In the genomic region with DNA sequence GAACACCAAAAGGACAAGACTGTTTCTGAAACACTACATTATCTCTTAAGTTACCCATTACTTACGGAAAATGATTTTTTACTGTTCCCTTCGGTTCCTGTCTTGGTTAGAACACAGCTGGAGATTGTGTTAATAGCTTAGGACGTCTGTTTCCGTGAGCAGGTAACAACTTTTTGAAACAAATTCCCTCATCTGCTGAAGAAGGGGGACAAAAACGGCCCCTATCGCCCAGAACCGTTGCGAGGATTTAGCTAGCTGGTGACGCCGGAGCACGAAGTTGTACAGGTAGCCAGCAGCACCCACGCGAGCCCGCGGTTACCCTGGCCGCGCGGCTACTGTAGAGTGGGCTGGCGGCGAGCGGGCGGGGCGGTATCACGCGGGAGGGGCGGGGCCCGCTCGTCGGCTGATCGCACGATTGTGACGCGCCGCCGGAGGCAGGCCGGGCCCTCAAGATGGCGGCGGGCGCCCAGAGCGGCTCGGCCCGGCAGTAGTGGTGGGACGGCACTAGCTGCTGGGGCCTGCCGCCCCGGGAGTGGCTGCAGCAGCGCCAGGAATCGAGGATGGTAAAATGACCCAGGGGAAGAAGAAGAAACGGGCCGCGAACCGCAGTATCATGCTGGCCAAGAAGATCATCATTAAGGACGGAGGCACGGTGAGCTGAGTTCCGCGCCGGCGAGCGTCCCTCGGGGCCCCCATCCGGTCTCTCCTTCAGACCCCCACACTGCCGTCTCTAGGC, we compare ENCODE assay signal across 1 cellular context.
TF ChIP-seq lines count a peak whose summit lies in the region.

No MANE protein-coding gene starts in this region.

TF ChIP-seq in HEK293, 187 proteins besides CTCF, POLR2A, EP300 and RAD21 (continued from another document and continues in another):
- TF ChIP-seq ZNF140 (tag by site-specific recombination; IDR thresholded peaks at IDR 0.05) (no peak), ZBTB17 (tag by site-specific recombination; IDR thresholded peaks at IDR 0.05) (peak; percentile 60), SALL2 (tag by site-specific recombination; IDR thresholded peaks at IDR 0.05; ENCODE audit: borderline replicate concordance) (no peak), HOXA7 (CRISPR knock-in tag; IDR thresholded peaks at IDR 0.05; ENCODE audit: borderline replicate concordance) (no peak), ZNF133 (tag by site-specific recombination; IDR thresholded peaks at IDR 0.05) (no peak), KLF8 (tag by site-specific recombination; IDR thresholded peaks at IDR 0.05) (peak; percentile 83), ZNF16 (tag by site-specific recombination; IDR thresholded peaks at IDR 0.05; ENCODE audit: low read depth) (no peak), OVOL3 (tag by site-specific recombination; IDR thresholded peaks at IDR 0.05) (no peak), ZNF169 (tag by site-specific recombination; IDR thresholded peaks at IDR 0.05) (no peak), ZFHX2 (tag by site-specific recombination; conservative IDR thresholded peaks at IDR 0.05) (peak; percentile 79), GLI2 (tag by site-specific recombination; IDR thresholded peaks at IDR 0.05; ENCODE audit: borderline replicate concordance, low read depth) (no peak), GFI1B (tag by site-specific recombination; IDR thresholded peaks at IDR 0.05) (no peak), ZBTB1 (tag by site-specific recombination; IDR thresholded peaks at IDR 0.05) (no peak), ZNF324 (tag by site-specific recombination; IDR thresholded peaks at IDR 0.05) (peak; percentile 70; the same call in 1 of the 2 replicates), ZNF354C (tag by site-specific recombination; IDR thresholded peaks at IDR 0.05; ENCODE audit: borderline replicate concordance, low read depth) (no peak), YY1 (tag by site-specific recombination; IDR thresholded peaks at IDR 0.05) (peak; percentile 92), SP2 (tag by site-specific recombination; IDR thresholded peaks at IDR 0.05) (peak; percentile 30), ZFP37 (tag by site-specific recombination; IDR thresholded peaks at IDR 0.05) (peak; percentile 92), SETDB1 (IDR thresholded peaks at IDR 0.05; ENCODE audit: insufficient read length, low read length) (no peak), ZSCAN16 (tag by site-specific recombination; IDR thresholded peaks at IDR 0.05) (no peak), ZXDB (tag by site-specific recombination; IDR thresholded peaks at IDR 0.05) (peak; percentile 83), ZNF571 (tag by site-specific recombination; IDR thresholded peaks at IDR 0.05) (no peak), ZNF776 (tag by site-specific recombination; IDR thresholded peaks at IDR 0.05; ENCODE audit: borderline replicate concordance) (no peak), ZNF341 (tag by site-specific recombination; IDR thresholded peaks at IDR 0.05; ENCODE audit: low read depth) (no peak; the same call in 1 of the 2 replicates), KLF7 (tag by site-specific recombination; IDR thresholded peaks at IDR 0.05; ENCODE audit: borderline replicate concordance) (no peak), ZNF473 (tag by site-specific recombination; IDR thresholded peaks at IDR 0.05) (no peak), ZNF416 (tag by site-specific recombination; IDR thresholded peaks at IDR 0.05) (no peak)
- TF ChIP-seq, protein P1, sequence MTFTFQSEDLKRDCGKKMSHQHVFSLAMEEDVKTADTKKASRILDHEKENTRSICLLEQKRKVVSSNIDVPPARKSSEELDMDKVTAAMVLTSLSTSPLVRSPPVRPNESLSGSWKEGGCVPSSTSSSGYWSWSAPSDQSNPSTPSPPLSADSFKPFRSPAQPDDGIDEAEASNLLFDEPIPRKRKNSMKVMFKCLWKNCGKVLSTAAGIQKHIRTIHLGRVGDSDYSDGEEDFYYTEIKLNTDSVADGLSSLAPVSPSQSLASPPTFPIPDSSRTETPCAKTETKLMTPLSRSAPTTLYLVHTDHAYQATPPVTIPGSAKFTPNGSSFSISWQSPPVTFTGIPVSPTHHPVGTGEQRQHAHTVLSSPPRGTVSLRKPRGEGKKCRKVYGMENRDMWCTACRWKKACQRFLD (tag by site-specific recombination; IDR thresholded peaks at IDR 0.05), result no peak
- TF ChIP-seq, protein P2, sequence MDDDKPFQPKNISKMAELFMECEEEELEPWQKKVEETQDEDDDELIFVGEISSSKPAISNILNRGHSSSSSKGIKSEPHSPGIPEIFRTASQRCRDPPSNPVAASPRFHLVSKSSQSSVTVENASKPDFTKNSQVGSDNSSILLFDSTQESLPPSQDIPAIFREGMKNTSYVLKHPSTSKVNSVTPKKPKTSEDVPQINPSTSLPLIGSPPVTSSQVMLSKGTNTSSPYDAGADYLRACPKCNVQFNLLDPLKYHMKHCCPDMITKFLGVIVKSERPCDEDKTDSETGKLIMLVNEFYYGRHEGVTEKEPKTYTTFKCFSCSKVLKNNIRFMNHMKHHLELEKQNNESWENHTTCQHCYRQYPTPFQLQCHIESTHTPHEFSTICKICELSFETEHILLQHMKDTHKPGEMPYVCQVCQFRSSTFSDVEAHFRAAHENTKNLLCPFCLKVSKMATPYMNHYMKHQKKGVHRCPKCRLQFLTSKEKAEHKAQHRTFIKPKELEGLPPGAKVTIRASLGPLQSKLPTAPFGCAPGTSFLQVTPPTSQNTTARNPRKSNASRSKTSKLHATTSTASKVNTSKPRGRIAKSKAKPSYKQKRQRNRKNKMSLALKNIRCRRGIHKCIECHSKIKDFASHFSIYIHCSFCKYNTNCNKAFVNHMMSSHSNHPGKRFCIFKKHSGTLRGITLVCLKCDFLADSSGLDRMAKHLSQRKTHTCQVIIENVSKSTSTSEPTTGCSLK (tag by site-specific recombination; IDR thresholded peaks at IDR 0.05), result no peak
- TF ChIP-seq, protein P3, sequence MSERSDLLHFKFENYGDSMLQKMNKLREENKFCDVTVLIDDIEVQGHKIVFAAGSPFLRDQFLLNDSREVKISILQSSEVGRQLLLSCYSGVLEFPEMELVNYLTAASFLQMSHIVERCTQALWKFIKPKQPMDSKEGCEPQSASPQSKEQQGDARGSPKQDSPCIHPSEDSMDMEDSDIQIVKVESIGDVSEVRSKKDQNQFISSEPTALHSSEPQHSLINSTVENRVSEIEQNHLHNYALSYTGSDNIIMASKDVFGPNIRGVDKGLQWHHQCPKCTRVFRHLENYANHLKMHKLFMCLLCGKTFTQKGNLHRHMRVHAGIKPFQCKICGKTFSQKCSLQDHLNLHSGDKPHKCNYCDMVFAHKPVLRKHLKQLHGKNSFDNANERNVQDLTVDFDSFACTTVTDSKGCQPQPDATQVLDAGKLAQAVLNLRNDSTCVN (tag by site-specific recombination; optimal IDR thresholded peaks at IDR 0.05), result peak; percentile 87
- TF ChIP-seq, protein P4, sequence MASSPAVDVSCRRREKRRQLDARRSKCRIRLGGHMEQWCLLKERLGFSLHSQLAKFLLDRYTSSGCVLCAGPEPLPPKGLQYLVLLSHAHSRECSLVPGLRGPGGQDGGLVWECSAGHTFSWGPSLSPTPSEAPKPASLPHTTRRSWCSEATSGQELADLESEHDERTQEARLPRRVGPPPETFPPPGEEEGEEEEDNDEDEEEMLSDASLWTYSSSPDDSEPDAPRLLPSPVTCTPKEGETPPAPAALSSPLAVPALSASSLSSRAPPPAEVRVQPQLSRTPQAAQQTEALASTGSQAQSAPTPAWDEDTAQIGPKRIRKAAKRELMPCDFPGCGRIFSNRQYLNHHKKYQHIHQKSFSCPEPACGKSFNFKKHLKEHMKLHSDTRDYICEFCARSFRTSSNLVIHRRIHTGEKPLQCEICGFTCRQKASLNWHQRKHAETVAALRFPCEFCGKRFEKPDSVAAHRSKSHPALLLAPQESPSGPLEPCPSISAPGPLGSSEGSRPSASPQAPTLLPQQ (tag by site-specific recombination; IDR thresholded peaks at IDR 0.05), result peak; percentile 77; the same call in 1 of the 2 replicates
- TF ChIP-seq, protein P5, sequence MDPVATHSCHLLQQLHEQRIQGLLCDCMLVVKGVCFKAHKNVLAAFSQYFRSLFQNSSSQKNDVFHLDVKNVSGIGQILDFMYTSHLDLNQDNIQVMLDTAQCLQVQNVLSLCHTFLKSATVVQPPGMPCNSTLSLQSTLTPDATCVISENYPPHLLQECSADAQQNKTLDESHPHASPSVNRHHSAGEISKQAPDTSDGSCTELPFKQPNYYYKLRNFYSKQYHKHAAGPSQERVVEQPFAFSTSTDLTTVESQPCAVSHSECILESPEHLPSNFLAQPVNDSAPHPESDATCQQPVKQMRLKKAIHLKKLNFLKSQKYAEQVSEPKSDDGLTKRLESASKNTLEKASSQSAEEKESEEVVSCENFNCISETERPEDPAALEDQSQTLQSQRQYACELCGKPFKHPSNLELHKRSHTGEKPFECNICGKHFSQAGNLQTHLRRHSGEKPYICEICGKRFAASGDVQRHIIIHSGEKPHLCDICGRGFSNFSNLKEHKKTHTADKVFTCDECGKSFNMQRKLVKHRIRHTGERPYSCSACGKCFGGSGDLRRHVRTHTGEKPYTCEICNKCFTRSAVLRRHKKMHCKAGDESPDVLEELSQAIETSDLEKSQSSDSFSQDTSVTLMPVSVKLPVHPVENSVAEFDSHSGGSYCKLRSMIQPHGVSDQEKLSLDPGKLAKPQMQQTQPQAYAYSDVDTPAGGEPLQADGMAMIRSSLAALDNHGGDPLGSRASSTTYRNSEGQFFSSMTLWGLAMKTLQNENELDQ (tag by site-specific recombination; IDR thresholded peaks at IDR 0.05; ENCODE audit: low read depth), result no peak
- TF ChIP-seq, protein P6, sequence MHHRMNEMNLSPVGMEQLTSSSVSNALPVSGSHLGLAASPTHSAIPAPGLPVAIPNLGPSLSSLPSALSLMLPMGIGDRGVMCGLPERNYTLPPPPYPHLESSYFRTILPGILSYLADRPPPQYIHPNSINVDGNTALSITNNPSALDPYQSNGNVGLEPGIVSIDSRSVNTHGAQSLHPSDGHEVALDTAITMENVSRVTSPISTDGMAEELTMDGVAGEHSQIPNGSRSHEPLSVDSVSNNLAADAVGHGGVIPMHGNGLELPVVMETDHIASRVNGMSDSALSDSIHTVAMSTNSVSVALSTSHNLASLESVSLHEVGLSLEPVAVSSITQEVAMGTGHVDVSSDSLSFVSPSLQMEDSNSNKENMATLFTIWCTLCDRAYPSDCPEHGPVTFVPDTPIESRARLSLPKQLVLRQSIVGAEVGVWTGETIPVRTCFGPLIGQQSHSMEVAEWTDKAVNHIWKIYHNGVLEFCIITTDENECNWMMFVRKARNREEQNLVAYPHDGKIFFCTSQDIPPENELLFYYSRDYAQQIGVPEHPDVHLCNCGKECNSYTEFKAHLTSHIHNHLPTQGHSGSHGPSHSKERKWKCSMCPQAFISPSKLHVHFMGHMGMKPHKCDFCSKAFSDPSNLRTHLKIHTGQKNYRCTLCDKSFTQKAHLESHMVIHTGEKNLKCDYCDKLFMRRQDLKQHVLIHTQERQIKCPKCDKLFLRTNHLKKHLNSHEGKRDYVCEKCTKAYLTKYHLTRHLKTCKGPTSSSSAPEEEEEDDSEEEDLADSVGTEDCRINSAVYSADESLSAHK (tag by site-specific recombination; IDR thresholded peaks at IDR 0.05), result 0 out of 2 replicates have a peak, but pooled peaks have one; percentile 32
- TF ChIP-seq, protein P7, sequence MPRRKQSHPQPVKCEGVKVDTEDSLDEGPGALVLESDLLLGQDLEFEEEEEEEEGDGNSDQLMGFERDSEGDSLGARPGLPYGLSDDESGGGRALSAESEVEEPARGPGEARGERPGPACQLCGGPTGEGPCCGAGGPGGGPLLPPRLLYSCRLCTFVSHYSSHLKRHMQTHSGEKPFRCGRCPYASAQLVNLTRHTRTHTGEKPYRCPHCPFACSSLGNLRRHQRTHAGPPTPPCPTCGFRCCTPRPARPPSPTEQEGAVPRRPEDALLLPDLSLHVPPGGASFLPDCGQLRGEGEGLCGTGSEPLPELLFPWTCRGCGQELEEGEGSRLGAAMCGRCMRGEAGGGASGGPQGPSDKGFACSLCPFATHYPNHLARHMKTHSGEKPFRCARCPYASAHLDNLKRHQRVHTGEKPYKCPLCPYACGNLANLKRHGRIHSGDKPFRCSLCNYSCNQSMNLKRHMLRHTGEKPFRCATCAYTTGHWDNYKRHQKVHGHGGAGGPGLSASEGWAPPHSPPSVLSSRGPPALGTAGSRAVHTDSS (tag by site-specific recombination; IDR thresholded peaks at IDR 0.05), result no peak
- TF ChIP-seq, protein P8, sequence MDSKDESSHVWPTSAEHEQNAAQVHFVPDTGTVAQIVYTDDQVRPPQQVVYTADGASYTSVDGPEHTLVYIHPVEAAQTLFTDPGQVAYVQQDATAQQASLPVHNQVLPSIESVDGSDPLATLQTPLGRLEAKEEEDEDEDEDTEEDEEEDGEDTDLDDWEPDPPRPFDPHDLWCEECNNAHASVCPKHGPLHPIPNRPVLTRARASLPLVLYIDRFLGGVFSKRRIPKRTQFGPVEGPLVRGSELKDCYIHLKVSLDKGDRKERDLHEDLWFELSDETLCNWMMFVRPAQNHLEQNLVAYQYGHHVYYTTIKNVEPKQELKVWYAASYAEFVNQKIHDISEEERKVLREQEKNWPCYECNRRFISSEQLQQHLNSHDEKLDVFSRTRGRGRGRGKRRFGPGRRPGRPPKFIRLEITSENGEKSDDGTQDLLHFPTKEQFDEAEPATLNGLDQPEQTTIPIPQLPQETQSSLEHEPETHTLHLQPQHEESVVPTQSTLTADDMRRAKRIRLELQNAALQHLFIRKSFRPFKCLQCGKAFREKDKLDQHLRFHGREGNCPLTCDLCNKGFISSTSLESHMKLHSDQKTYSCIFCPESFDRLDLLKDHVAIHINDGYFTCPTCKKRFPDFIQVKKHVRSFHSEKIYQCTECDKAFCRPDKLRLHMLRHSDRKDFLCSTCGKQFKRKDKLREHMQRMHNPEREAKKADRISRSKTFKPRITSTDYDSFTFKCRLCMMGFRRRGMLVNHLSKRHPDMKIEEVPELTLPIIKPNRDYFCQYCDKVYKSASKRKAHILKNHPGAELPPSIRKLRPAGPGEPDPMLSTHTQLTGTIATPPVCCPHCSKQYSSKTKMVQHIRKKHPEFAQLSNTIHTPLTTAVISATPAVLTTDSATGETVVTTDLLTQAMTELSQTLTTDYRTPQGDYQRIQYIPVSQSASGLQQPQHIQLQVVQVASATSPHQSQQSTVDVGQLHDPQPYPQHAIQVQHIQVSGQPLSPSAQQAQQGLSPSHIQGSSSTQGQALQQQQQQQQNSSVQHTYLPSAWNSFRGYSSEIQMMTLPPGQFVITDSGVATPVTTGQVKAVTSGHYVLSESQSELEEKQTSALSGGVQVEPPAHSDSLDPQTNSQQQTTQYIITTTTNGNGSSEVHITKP (tag by site-specific recombination; IDR thresholded peaks at IDR 0.05), result no peak
- TF ChIP-seq, protein P9, sequence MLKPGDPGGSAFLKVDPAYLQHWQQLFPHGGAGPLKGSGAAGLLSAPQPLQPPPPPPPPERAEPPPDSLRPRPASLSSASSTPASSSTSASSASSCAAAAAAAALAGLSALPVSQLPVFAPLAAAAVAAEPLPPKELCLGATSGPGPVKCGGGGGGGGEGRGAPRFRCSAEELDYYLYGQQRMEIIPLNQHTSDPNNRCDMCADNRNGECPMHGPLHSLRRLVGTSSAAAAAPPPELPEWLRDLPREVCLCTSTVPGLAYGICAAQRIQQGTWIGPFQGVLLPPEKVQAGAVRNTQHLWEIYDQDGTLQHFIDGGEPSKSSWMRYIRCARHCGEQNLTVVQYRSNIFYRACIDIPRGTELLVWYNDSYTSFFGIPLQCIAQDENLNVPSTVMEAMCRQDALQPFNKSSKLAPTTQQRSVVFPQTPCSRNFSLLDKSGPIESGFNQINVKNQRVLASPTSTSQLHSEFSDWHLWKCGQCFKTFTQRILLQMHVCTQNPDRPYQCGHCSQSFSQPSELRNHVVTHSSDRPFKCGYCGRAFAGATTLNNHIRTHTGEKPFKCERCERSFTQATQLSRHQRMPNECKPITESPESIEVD (tag by site-specific recombination; IDR thresholded peaks at IDR 0.05), result no peak
